Comparison of ENCODE assay signal across 23 cellular contexts in genomic region chr12:92010853-92011701, GRCh38.
A peak's percentile ranks its signal among the peaks of the same experiment; 100 is the strongest.
DNase-seq lines count a peak whose midpoint lies in the region; ATAC-seq, FAIRE-seq and TF ChIP-seq lines count a peak whose summit lies in the region.
"Had no signal": no experiment of that assay in that cellular context is flagged by ENCODE, and none has a peak within 500 bp of the region (broad histone marks: within the 10 kb centered on the region; RNA-seq: fewer than 3 reads in every experiment).

No MANE protein-coding gene starts in this region.

- no peaks in the 10 kb centered on the region for H3K27me3 ChIP-seq in Caco-2 (replicated peaks; ENCODE audit: control insufficient read depth, insufficient read depth, low read length)
- H3K27me3 ChIP-seq: heart left ventricle, upper lobe of right lung had no signal

- CTCF ChIA-PET in activated naive CD4-positive, alpha-beta T cell treated with anti-CD3 and anti-CD28 coated beads, Interleukin-2, amount 10 ng/mL, durations not matched to agents 7 days and 5 days (lab: Charles Lee): interaction anchor here (0.7 to 1.7 kb wide), 3 partner anchors 8 to 398 kb away, joined by 3 to 5 read pairs (median 3); no protein-coding TSS in a partner anchor
- CTCF ChIA-PET in Caco-2 (lab: Charles Lee): interaction anchor here (0.7 kb wide), 1 partner anchor 138 kb away, joined by 4 read pairs; no protein-coding TSS in a partner anchor

- peak overlapping the region; percentile 32 for H3K4me3 Mint-ChIP-seq in activated naive CD4-positive, alpha-beta T cell treated with anti-CD3 and anti-CD28 coated beads, Interleukin-2, amount 10 ng/mL, durations not matched to agents 7 days and 5 days
- H3K4me3 Mint-ChIP-seq in Caco-2 (ENCODE audit: unreplicated experiment): no peak overlapping the region
- H3K4me3 Mint-ChIP-seq: brain, CD14-positive monocyte had no signal

- peaks cover 5% of the 10 kb centered on the region for H3K9me3 Mint-ChIP-seq in activated naive CD4-positive, alpha-beta T cell treated with anti-CD3 and anti-CD28 coated beads, Interleukin-2, amount 10 ng/mL, durations not matched to agents 7 days and 5 days
- H3K9me3 Mint-ChIP-seq in activated naive CD4-positive, alpha-beta T cell treated with anti-CD3 and anti-CD28 coated beads, Interleukin-2, amount 50 U/mL, for 72 hours: peaks cover 3 to 8% of the 10 kb centered on the region in 2 donors
- H3K9me3 Mint-ChIP-seq in Caco-2 (ENCODE audit: unreplicated experiment): no peaks in the 10 kb centered on the region

- H3K4me3 ChIP-seq in Caco-2 (ENCODE audit: low read depth, low read length): no peak overlapping the region
- H3K4me3 ChIP-seq: heart left ventricle, upper lobe of right lung had no signal

- intact Hi-C loops in Caco-2 (cut with micrococcal nuclease; ENCODE audit: unreplicated experiment): no loop called here

- H3K36me3 Mint-ChIP-seq in activated naive CD4-positive, alpha-beta T cell treated with anti-CD3 and anti-CD28 coated beads, Interleukin-2, amount 10 ng/mL, durations not matched to agents 7 days and 5 days: peaks cover 2% of the 10 kb centered on the region
- peaks cover 5 to 21% of the 10 kb centered on the region in 2 donors for H3K36me3 Mint-ChIP-seq in activated naive CD4-positive, alpha-beta T cell treated with anti-CD3 and anti-CD28 coated beads, Interleukin-2, amount 50 U/mL, for 72 hours
- H3K36me3 Mint-ChIP-seq in Caco-2 (ENCODE audit: insufficient read depth, unreplicated experiment): no peaks in the 10 kb centered on the region
- H3K36me3 Mint-ChIP-seq: CD14-positive monocyte had no signal

- no peaks in the 10 kb centered on the region for H3K9me3 ChIP-seq in Caco-2
- H3K9me3 ChIP-seq: heart left ventricle, upper lobe of right lung had no signal

- FAIRE-seq in GM19239 (lab: Jason Lieb, UNC): no peak

- BruUV-seq in Caco-2 (replicated peaks; lab: Mats Ljungman, UMichigan): no TSS peak

- H3K4me1 Mint-ChIP-seq in activated naive CD4-positive, alpha-beta T cell treated with anti-CD3 and anti-CD28 coated beads, Interleukin-2, amount 10 ng/mL, durations not matched to agents 7 days and 5 days: peaks cover 19% of the 10 kb centered on the region
- no peaks in the 10 kb centered on the region for H3K4me1 Mint-ChIP-seq in Caco-2 (ENCODE audit: low read depth, unreplicated experiment)

- POLR2A ChIA-PET in Caco-2 (lab: Charles Lee): no interaction called here

- peak; percentile 69 to 81 for ATAC-seq in activated naive CD4-positive, alpha-beta T cell treated with anti-CD3 and anti-CD28 coated beads, Interleukin-2, amount 50 U/mL, for 72 hours
- ATAC-seq: heart left ventricle, PC-3, upper lobe of right lung had no signal

- peak overlapping the region; percentile 78 for H3K27ac Mint-ChIP-seq in activated naive CD4-positive, alpha-beta T cell treated with anti-CD3 and anti-CD28 coated beads, Interleukin-2, amount 10 ng/mL, durations not matched to agents 7 days and 5 days
- peak overlapping the region; percentile 53 to 84 for H3K27ac Mint-ChIP-seq in activated naive CD4-positive, alpha-beta T cell treated with anti-CD3 and anti-CD28 coated beads, Interleukin-2, amount 50 U/mL, for 72 hours
- no peak overlapping the region for H3K27ac Mint-ChIP-seq in Caco-2 (ENCODE audit: unreplicated experiment)

- no peak for TF ChIP-seq CTCF in Caco-2 (IDR thresholded peaks at IDR 0.05; ENCODE audit: insufficient read depth in 1 of 2, low read depth in 1 of 2, low read length in 1 of 2, severe bottlenecking in 1 of 2, unreplicated experiment in 1 of 2)

- H3K4me1 ChIP-seq in Caco-2: no peaks in the 10 kb centered on the region
- H3K4me1 ChIP-seq: heart left ventricle, upper lobe of right lung had no signal

- H3K27me3 Mint-ChIP-seq in activated naive CD4-positive, alpha-beta T cell treated with anti-CD3 and anti-CD28 coated beads, Interleukin-2, amount 10 ng/mL, durations not matched to agents 7 days and 5 days: no peaks in the 10 kb centered on the region
- H3K27me3 Mint-ChIP-seq in Caco-2 (ENCODE audit: insufficient read depth, unreplicated experiment): no peaks in the 10 kb centered on the region
- H3K27me3 Mint-ChIP-seq: brain had no signal

- DNase-seq in activated naive CD4-positive, alpha-beta T cell treated with anti-CD3 and anti-CD28 coated beads, Interleukin-2, amount 10 ng/mL, durations not matched to agents 7 days and 5 days: no peak
- DNase-seq in activated naive CD4-positive, alpha-beta T cell treated with Interleukin-2 at 50 U/mL for 16 hours: no peak
- DNase-seq in NCI-H748 treated with DMSO at 0.1 percent for 48 hours (lab: John Stamatoyannopoulos, UW): peak; percentile 75
- DNase-seq in activated naive CD4-positive, alpha-beta T cell treated with anti-CD3 and anti-CD28 coated beads, Interleukin-2, amount 50 U/mL, for 72 hours (ENCODE audit: low spot score in 2 of 2): no peak
- DNase-seq in renal cortical epithelial cell (ENCODE audit: low read depth): peak; percentile 40
- no peak for DNase-seq in GF-D8 (lab: John Stamatoyannopoulos, UW)
- no peak for DNase-seq in Caco-2
- DNase-seq in GM19239 (ENCODE audit: insufficient read length, low spot score): no peak
- DNase-seq: activated CD4-positive, alpha-beta T cell treated with anti-CD3 and anti-CD28 coated beads for 48 hours; effector CD4-positive, alpha-beta T cell; heart left ventricle; IMR-90; mammary epithelial cell; NCI-H2081 treated with DMSO at 0.1 percent for 48 hours; NCI-H345; occipital lobe; PC-3; Right ventricle myocardium superior; stimulated activated CD8-positive, alpha-beta memory T cell treated with anti-CD3 and anti-CD28 coated beads, Interleukin-4, amount 100 ng/mL, for 48 hours; substantia nigra; upper lobe of right lung had no signal

- no peaks in the 10 kb centered on the region for H3K36me3 ChIP-seq in Caco-2 (ENCODE audit: control insufficient read depth, insufficient read depth, low read length)
- H3K36me3 ChIP-seq: heart left ventricle, upper lobe of right lung had no signal

Comparison
In these comparisons a context has a peak if more than half of its experiments do, and no peak if none do; other contexts are left out.
1. DNase-seq: peak in NCI-H748 treated with DMSO at 0.1 percent for 48 hours (single experiment) and renal cortical epithelial cell (single experiment); none in activated naive CD4-positive, alpha-beta T cell treated with anti-CD3 and anti-CD28 coated beads, Interleukin-2, amount 10 ng/mL, durations not matched to agents 7 days and 5 days (single experiment), activated naive CD4-positive, alpha-beta T cell treated with Interleukin-2 at 50 U/mL for 16 hours (single experiment), activated naive CD4-positive, alpha-beta T cell treated with anti-CD3 and anti-CD28 coated beads, Interleukin-2, amount 50 U/mL, for 72 hours (0 of 2), GF-D8 (single experiment), Caco-2 (0 of 2) and GM19239 (single experiment).